5 cellular contexts compared by ENCODE assay signal in the genomic region with DNA sequence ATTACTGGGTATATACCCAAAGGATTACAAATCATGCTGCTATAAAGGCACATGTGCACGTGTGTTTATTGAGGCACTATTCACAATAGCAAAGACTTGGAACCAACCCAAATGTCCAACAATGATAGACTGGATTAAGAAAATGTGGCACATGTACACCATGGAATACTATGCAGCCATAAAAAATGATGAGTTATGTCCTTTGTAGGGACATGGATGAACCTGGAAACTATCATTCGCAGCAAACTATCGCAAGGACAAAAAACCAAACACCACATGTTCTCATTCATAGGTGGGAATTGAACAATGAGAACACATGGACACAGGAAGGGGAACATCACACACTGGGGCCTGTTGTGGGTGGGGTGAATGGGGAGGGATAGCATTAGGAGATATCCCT. TPM values are rescaled to one million over a fixed set of nuclear protein-coding genes. Genes with fewer than 3 reads are reported as not detected.
"Had no signal": no experiment of that assay in that cellular context is flagged by ENCODE, and none has a peak within 500 bp of the region (broad histone marks: within the 10 kb centered on the region; RNA-seq: fewer than 3 reads in every experiment).

No MANE protein-coding gene starts in this region.

RNA-seq across cellular contexts. Expression of a gene that starts 32.4 kb away (rescaled TPM):
- total RNA-seq: myocyte; naive thymus-derived CD4-positive, alpha-beta T cell had no signal
- polyA plus RNA-seq: immature natural killer cell; keratinocyte; mammary epithelial cell; naive thymus-derived CD4-positive, alpha-beta T cell had no signal
